In the genomic region with DNA sequence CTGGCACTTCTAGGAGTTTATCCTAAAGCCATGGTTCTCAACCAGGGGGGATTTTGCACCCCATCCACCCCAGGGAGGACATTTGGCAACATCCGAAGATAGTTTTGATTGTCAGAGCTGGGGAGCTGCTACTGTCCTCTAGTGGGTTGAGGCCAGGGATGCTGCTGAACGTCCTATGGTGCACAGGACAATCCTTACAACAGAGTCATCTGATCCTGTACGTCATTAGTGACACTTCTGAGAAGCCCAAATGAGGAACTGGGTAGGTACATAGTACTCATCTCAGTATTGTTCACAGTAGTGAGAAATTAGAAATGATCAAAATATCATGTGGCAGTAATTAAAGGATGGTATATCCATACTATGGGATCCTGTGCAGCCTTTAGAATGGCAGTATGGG, we compare ENCODE assay signal across 8 cellular contexts.
DNase-seq lines count a peak whose midpoint lies in the region; ATAC-seq and TF ChIP-seq lines count a peak whose summit lies in the region.
"Had no signal": no experiment of that assay in that cellular context is flagged by ENCODE, and none has a peak within 500 bp of the region (broad histone marks: within the 10 kb centered on the region; RNA-seq: fewer than 3 reads in every experiment).

No MANE protein-coding gene starts in this region.

- no peak overlapping the region for H3K4me3 Mint-ChIP-seq in immature natural killer cell

- H3K27ac Mint-ChIP-seq in immature natural killer cell = peak overlapping the region in 3 of 6 donors; percentile 20 to 49 (median 23)

- TF ChIP-seq POLR2A in spleen (IDR thresholded peaks at IDR 0.05) = no peak

- H3K36me3 ChIP-seq in spleen = peaks cover 0 to 17% (median 0%) of the 10 kb centered on the region in 6 donors

- peak; percentile 87 for ATAC-seq in GM18907 (IDR thresholded peaks at IDR 0.05; ENCODE audit: unreplicated experiment)
- ATAC-seq in HG02571 (IDR thresholded peaks at IDR 0.05; ENCODE audit: unreplicated experiment) = peak; percentile 85
- ATAC-seq in HG03571 (IDR thresholded peaks at IDR 0.05; ENCODE audit: unreplicated experiment) = peak; percentile 84

- H3K9me3 ChIP-seq in spleen = peaks cover 0 to 16% (median 10%) of the 10 kb centered on the region in 8 donors

- no peaks in the 10 kb centered on the region for H3K9me3 Mint-ChIP-seq in immature natural killer cell

- peaks cover 0 to 8% (median 0%) of the 10 kb centered on the region in 3 donors for H3K27me3 Mint-ChIP-seq in immature natural killer cell (ENCODE audit: low read depth in 3 of 3)

- H3K36me3 Mint-ChIP-seq in immature natural killer cell = peaks cover 0 to 8% (median 3%) of the 10 kb centered on the region in 3 donors

- peak overlapping the region in 1 of 8 donors; percentile 60 for H3K4me3 ChIP-seq in spleen

- peaks cover 70 to 75% of the 10 kb centered on the region in 2 donors for H3K4me1 Mint-ChIP-seq in immature natural killer cell

- H3K27ac ChIP-seq in spleen = peak overlapping the region in 7 of 8 donors; percentile 80 to 94 (median 86)

- H3K4me1 ChIP-seq in spleen = peaks cover 12 to 81% (median 50%) of the 10 kb centered on the region in 6 donors

- intact Hi-C loops in spleen (cut with DNase I; ENCODE audit: low total_unique reads) = no loop called here

- DNase-seq in spleen (no peak), SK-N-DZ (ENCODE audit: low spot score) (no peak), NCI-H1105 (lab: John Stamatoyannopoulos, UW) (no peak), immature natural killer cell (no peak)
- DNase-seq: NCI-H345 had no signal

- TF ChIP-seq CTCF in spleen (IDR thresholded peaks at IDR 0.05 in 8 of 11, conservative IDR thresholded peaks at IDR 0.05 in 3 of 11) = peak in 5 of 11 experiments; percentile 18 to 59 (median 42)

- H3K27me3 ChIP-seq in spleen (replicated peaks in 1 of 7) = no peaks in the 10 kb centered on the region

- 39 to 65% (median 53%) methylated on average over 3 of the region's 3 CpGs for WGBS in spleen, 5 donors
